ENCODE assay signal across 16 cellular contexts in the genomic region with DNA sequence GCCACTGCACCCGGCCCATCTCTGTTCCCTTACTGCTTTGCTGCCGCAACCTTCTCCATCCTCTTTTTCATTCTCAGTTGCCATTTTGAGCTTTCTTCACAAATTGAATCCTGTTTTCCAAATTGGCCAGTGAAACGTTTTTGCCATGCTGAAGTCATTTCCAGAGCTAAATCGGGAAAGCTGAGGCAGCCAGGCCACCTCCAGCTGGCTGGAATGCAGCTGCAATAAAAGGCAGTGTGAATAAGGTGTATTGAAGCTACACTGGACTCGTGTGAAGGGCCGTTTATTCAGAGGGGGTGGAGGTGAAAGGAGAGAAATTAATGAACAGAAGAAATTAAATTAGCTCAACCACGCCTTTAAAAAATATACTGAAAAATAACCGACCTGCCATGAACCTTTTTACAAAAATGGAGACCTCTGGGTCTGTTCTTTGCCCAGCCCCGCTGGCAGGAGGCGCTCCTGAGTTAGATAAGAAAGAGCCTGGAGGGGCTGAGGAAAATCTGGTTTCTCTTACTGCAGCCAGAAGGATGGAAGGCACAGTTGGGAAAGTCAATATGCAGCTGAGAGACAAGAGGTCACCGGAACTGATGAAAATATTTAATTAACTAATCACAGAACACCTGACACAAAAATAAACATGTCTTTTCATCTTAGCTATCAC.
DNase-seq lines count a peak whose midpoint lies in the region; ATAC-seq and TF ChIP-seq lines count a peak whose summit lies in the region.
"Had no signal": no experiment of that assay in that cellular context is flagged by ENCODE, and none has a peak within 500 bp of the region (broad histone marks: within the 10 kb centered on the region; RNA-seq: fewer than 3 reads in every experiment).

No MANE protein-coding gene starts in this region.

- peaks cover 22% of the 10 kb centered on the region for H3K4me1 ChIP-seq in BE2C
- no peaks in the 10 kb centered on the region; the same call in 1 of the 2 replicates for H3K4me1 ChIP-seq in HEK293 (ENCODE audit: control insufficient read depth, insufficient read depth, low read length)
- H3K4me1 ChIP-seq in ascending aorta: peaks cover 0 to 24% of the 10 kb centered on the region in 2 donors
- H3K4me1 ChIP-seq in tibial nerve: peaks cover 0 to under 1% (median 0%) of the 10 kb centered on the region in 4 donors

- no peak for ATAC-seq in HG03025 (IDR thresholded peaks at IDR 0.05; ENCODE audit: low FRiP score, unreplicated experiment)
- ATAC-seq: stimulated activated naive CD8-positive, alpha-beta T cell treated with anti-CD3 and anti-CD28 coated beads, Interleukin-15, Interleukin-2, amounts not matched to agents 100 U/mL and 50 U/mL, for 24 hours had no signal

- H3K4me3 ChIP-seq in BE2C (ENCODE audit: low read depth, low read length) (no peak overlapping the region), HEK293 (ENCODE audit: low read depth, low read length) (no peak overlapping the region), ascending aorta (no peak overlapping the region), tibial nerve (no peak overlapping the region)

- TF ChIP-seq CTCF in BE2C (IDR thresholded peaks at IDR 0.05; ENCODE audit: low read depth, low read length): peak; percentile 76
- no peak for TF ChIP-seq CTCF in HEK293 (tag by site-specific recombination; IDR thresholded peaks at IDR 0.05)
- TF ChIP-seq CTCF in ascending aorta (IDR thresholded peaks at IDR 0.05): peak; percentile 17 to 53 (median 29)
- no peak for TF ChIP-seq CTCF in tibial nerve (IDR thresholded peaks at IDR 0.05)

- intact Hi-C loops in ascending aorta (cut with DNase I): loop anchor here (5.0 kb wide), 1 partner anchor 739 kb away; no protein-coding TSS in a partner anchor

- H3K36me3 ChIP-seq in BE2C (no peaks in the 10 kb centered on the region), HEK293 (ENCODE audit: control insufficient read depth in 2 of 2, insufficient read depth in 1 of 2, low read length in 2 of 2) (no peaks in the 10 kb centered on the region), ascending aorta (no peaks in the 10 kb centered on the region), tibial nerve (no peaks in the 10 kb centered on the region)
- H3K36me3 ChIP-seq: WERI-Rb-1 had no signal

- TF ChIP-seq EP300 in tibial nerve (IDR thresholded peaks at IDR 0.05): no peak

- CTCF ChIA-PET in HEK293 (lab: Yijun Ruan, JAX): interaction anchor here (0.7 to 2.9 kb wide), 7 partner anchors 9 to 289 kb away, joined by 3 to 13 read pairs (median 3); no protein-coding TSS in a partner anchor

- 62 to 67% methylated on average over 11 of the region's 11 CpGs for WGBS in tibial nerve, 2 donors

- no peak for TF ChIP-seq POLR2A in tibial nerve (IDR thresholded peaks at IDR 0.05)

- no peak overlapping the region; the same call in 1 of the 2 replicates for H3K27ac ChIP-seq in HEK293 (ENCODE audit: extremely low read depth, low read depth, low read length)
- peak overlapping the region; percentile 83 to 95 for H3K27ac ChIP-seq in ascending aorta
- no peak overlapping the region for H3K27ac ChIP-seq in tibial nerve
- H3K27ac ChIP-seq: WERI-Rb-1 had no signal

- POLR2A ChIA-PET in HEK293 (lab: Yijun Ruan, JAX): interaction anchor here (0.6 kb wide), 1 partner anchor 38 kb away, joined by 3 read pairs; no protein-coding TSS in a partner anchor

- no peaks in the 10 kb centered on the region for H3K9me3 ChIP-seq in BE2C
- H3K9me3 ChIP-seq in HEK293 (ENCODE audit: control insufficient read depth, insufficient read depth, low read depth, low read length): no peaks in the 10 kb centered on the region
- H3K9me3 ChIP-seq in ascending aorta: no peaks in the 10 kb centered on the region
- no peaks in the 10 kb centered on the region for H3K9me3 ChIP-seq in tibial nerve

- H3K27me3 ChIP-seq in BE2C: no peaks in the 10 kb centered on the region
- H3K27me3 ChIP-seq in ascending aorta: no peaks in the 10 kb centered on the region
- H3K27me3 ChIP-seq in tibial nerve: no peaks in the 10 kb centered on the region

- DNase-seq in BE2C (peak; percentile 78), ascending aorta (ENCODE audit: low spot score in 2 of 2) (peak in 1 of 2 donors; percentile 79), iPS-NIHi7 (ENCODE audit: extremely low spot score) (peak; percentile 67), NCI-H345 (lab: John Stamatoyannopoulos, UW) (no peak), SKM-1 treated with dmso at 0.1 percent for 144 hours (lab: John Stamatoyannopoulos, UW; ENCODE audit: unreplicated experiment) (no peak), tibial nerve (ENCODE audit: low spot score in 2 of 2) (no peak)
- DNase-seq: CD4-positive, CD25-positive, alpha-beta regulatory T cell; kidney; MM.1S; NCI-H446 treated with DMSO at 0.1 percent for 48 hours; SHP77 treated with DMSO at 0.1 percent for 48 hours; stimulated activated CD4-positive, alpha-beta T cell treated with anti-CD3 and anti-CD28 coated beads, Interleukin-4, amount 100 ng/mL, for 1 hour; stimulated activated naive CD8-positive, alpha-beta T cell treated with anti-CD3 and anti-CD28 coated beads, Interleukin-15, Interleukin-2, amounts not matched to agents 100 U/mL and 50 U/mL, for 24 hours; WERI-Rb-1 had no signal

TF ChIP-seq in HEK293, 187 proteins besides CTCF, POLR2A, EP300 and RAD21:
- TF ChIP-seq OSR2 (tag by site-specific recombination; IDR thresholded peaks at IDR 0.05): no peak
- TF ChIP-seq ZNF202 (tag by site-specific recombination; IDR thresholded peaks at IDR 0.05; ENCODE audit: borderline replicate concordance): no peak
- no peak for TF ChIP-seq ZNF747 (tag by site-specific recombination; IDR thresholded peaks at IDR 0.05)
- TF ChIP-seq AEBP2 (tag by site-specific recombination; IDR thresholded peaks at IDR 0.05; ENCODE audit: borderline replicate concordance): no peak
- no peak for TF ChIP-seq ZNF585B (tag by site-specific recombination; IDR thresholded peaks at IDR 0.05)
- TF ChIP-seq ZNF654 (tag by site-specific recombination; IDR thresholded peaks at IDR 0.05; ENCODE audit: low read depth): peak; percentile 31; the same call in 1 of the 2 replicates
- TF ChIP-seq ZNF791 (tag by site-specific recombination; IDR thresholded peaks at IDR 0.05): no peak
- TF ChIP-seq GLIS2 (tag by site-specific recombination; IDR thresholded peaks at IDR 0.05): no peak
- no peak for TF ChIP-seq SCRT1 (tag by site-specific recombination; IDR thresholded peaks at IDR 0.05; ENCODE audit: borderline replicate concordance)
- TF ChIP-seq, protein P1, sequence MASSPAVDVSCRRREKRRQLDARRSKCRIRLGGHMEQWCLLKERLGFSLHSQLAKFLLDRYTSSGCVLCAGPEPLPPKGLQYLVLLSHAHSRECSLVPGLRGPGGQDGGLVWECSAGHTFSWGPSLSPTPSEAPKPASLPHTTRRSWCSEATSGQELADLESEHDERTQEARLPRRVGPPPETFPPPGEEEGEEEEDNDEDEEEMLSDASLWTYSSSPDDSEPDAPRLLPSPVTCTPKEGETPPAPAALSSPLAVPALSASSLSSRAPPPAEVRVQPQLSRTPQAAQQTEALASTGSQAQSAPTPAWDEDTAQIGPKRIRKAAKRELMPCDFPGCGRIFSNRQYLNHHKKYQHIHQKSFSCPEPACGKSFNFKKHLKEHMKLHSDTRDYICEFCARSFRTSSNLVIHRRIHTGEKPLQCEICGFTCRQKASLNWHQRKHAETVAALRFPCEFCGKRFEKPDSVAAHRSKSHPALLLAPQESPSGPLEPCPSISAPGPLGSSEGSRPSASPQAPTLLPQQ (tag by site-specific recombination; IDR thresholded peaks at IDR 0.05): no peak
- TF ChIP-seq ZNF398 (tag by site-specific recombination; IDR thresholded peaks at IDR 0.05): no peak
- no peak for TF ChIP-seq ZNF785 (tag by site-specific recombination; IDR thresholded peaks at IDR 0.05)
- no peak for TF ChIP-seq ZNF19 (tag by site-specific recombination; IDR thresholded peaks at IDR 0.05; ENCODE audit: low read depth)
- TF ChIP-seq ZNF561 (tag by site-specific recombination; IDR thresholded peaks at IDR 0.05; ENCODE audit: borderline replicate concordance): 0 out of 2 replicates have a peak, but pooled peaks have one; percentile 43

Comparison
In these comparisons a context has a peak if more than half of its experiments do, and no peak if none do; other contexts are left out.
1. DNase-seq: peak in BE2C (single experiment) and iPS-NIHi7 (single experiment); none in NCI-H345 (single experiment), SKM-1 treated with dmso at 0.1 percent for 144 hours (single experiment) and tibial nerve (0 of 2).
2. CTCF ChIP-seq: peak in BE2C (single experiment) and ascending aorta (3 of 3); none in HEK293 (single experiment) and tibial nerve (0 of 5).
3. H3K27ac ChIP-seq: peak in ascending aorta (2 of 2); none in HEK293 (single experiment) and tibial nerve (0 of 4).